30 cellular contexts compared by ENCODE assay signal in genomic region chr2:152236191-152236925, GRCh38.
"Had no signal": no experiment of that assay in that cellular context is flagged by ENCODE, and none has a peak within 500 bp of the region (broad histone marks: within the 10 kb centered on the region; RNA-seq: fewer than 3 reads in every experiment).

No MANE protein-coding gene starts in this region.

- H3K9me3 ChIP-seq: SJCRH30 had no signal

- H3K4me1 ChIP-seq: Peyer's patch, SJCRH30 had no signal

- H3K27ac ChIP-seq: brain microvascular endothelial cell, KMS-11, Peyer's patch, SJCRH30, SK-N-MC, WERI-Rb-1 had no signal

- DNase-seq: activated CD4-positive, alpha-beta T cell treated with anti-CD3 and anti-CD28 coated beads, Interleukin-2, amount 10 ng/mL, durations not matched to agents 24 days and 14 days; activated CD4-positive, alpha-beta T cell treated with anti-CD3 and anti-CD28 coated beads, Interleukin-2, amount 50 U/mL, for 4 hours; activated CD8-positive, alpha-beta T cell treated with anti-CD3 and anti-CD28 coated beads for 36 hours; activated effector memory CD4-positive, alpha-beta T cell treated with anti-CD3 and anti-CD28 coated beads, Interleukin-2, amount 50 U/mL, for 16 hours; activated naive CD4-positive, alpha-beta T cell; activated naive CD4-positive, alpha-beta T cell treated with anti-CD3 and anti-CD28 coated beads, Interleukin-2, amount 50 U/mL, for 16 hours; activated naive CD8-positive, alpha-beta T cell treated with anti-CD3 and anti-CD28 coated beads for 36 hours; activated T-cell treated with anti-CD3 and anti-CD28 coated beads, Interleukin-2, amount 50 U/mL, for 1 hour; activated T-cell treated with anti-CD3 and anti-CD28 coated beads, Interleukin-2, amount 50 U/mL, for 72 hours; amniotic stem cell; aorta; brain microvascular endothelial cell; central memory CD4-positive, alpha-beta T cell; MM.1S; MV-4-11; NCI-H1092; NCI-H1436 treated with DMSO at 0.1 percent for 48 hours; NCI-H1694 treated with DMSO at 0.1 percent for 48 hours; NCI-H2029; NCI-H510A treated with DMSO at 0.1 percent for 48 hours; NCI-H748 treated with DMSO at 0.1 percent for 48 hours; NK-92 treated with Interleukin-12 subunit alpha and Interleukin-12 subunit beta, amount 100 ng/mL, for 24 hours; PC-3; Peyer's patch; Right ventricle myocardium superior; SJCRH30; T1000; WERI-Rb-1 had no signal

- H3K4me3 ChIP-seq: Peyer's patch, SJCRH30, SK-N-MC had no signal

- H3K27me3 ChIP-seq: brain microvascular endothelial cell, Peyer's patch, SJCRH30 had no signal

- H3K36me3 ChIP-seq: brain microvascular endothelial cell, Peyer's patch, SJCRH30, WERI-Rb-1 had no signal
